16 cellular contexts compared by ENCODE assay signal in the genomic region with DNA sequence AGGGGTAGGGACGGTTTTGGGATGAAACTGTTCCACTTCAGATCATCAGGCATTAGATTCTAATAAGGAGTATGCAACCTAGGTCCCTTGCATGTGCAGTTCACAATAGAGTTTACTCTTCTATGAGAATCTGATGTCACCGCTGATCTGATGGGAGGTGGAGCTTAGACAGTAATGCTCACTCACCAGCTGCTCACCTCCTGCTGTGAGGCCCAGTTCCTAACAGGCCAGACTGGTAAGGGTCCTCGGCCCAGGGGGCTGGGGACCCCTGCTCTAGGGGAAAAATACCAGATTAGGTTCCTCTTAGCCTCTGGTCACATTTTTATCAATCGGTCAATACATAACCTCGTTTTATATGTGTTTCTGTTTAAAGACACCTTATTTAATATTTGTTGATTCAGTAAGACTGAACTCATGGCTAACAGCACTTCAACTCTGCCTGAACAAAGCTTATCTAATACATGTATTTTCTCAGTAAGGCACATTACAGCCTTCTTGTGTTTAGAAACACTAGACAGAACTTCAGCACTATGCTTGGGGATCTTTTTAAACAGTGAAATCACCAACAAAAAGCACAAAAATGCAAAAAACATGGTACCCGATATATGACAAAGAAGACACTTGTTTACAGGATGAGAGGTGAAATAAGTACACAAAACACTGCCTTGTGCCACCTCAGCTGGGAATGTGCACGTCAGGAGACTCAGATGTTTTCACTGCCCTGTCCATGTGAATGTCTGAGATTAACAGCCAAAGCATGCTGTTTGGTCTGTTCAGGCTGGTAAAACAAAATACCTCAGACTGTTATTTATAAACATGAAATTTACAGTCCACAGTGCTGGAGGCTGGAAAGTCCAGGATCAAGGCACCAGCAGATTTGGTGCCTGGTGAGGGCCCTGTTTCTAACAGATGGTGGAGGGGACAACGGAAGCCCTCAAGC.
A peak's percentile ranks its signal among the peaks of the same experiment; 100 is the strongest.
DNase-seq lines count a peak whose midpoint lies in the region; ATAC-seq and TF ChIP-seq lines count a peak whose summit lies in the region.
"Had no signal": no experiment of that assay in that cellular context is flagged by ENCODE, and none has a peak within 500 bp of the region (broad histone marks: within the 10 kb centered on the region; RNA-seq: fewer than 3 reads in every experiment).

No MANE protein-coding gene starts in this region.

- no peak overlapping the region for H3K4me3 Mint-ChIP-seq in naive thymus-derived CD8-positive, alpha-beta T cell
- H3K4me3 Mint-ChIP-seq: activated CD4-positive, alpha-beta T cell treated with anti-CD3 and anti-CD28 coated beads for 36 hours; B cell; memory B cell had no signal

- no peak overlapping the region for H3K27ac Mint-ChIP-seq in naive thymus-derived CD8-positive, alpha-beta T cell
- H3K27ac Mint-ChIP-seq: activated CD4-positive, alpha-beta T cell treated with anti-CD3 and anti-CD28 coated beads for 36 hours; B cell had no signal

- intact Hi-C loops in upper lobe of right lung (cut with DNase I), result no loop called here

- H3K4me1 ChIP-seq in DND-41 (ENCODE audit: insufficient read depth, low read length), result peaks cover 94% of the 10 kb centered on the region
- peaks cover 55 to 58% of the 10 kb centered on the region in 2 experiments for H3K4me1 ChIP-seq in neutrophil (ENCODE audit: control insufficient read depth in 1 of 2, insufficient read depth in 1 of 2, low read depth in 1 of 2, low read length in 1 of 2)
- H3K4me1 ChIP-seq in upper lobe of right lung, result peaks cover 17% of the 10 kb centered on the region

- H3K27me3 Mint-ChIP-seq in naive thymus-derived CD8-positive, alpha-beta T cell, result no peaks in the 10 kb centered on the region
- H3K27me3 Mint-ChIP-seq: activated CD4-positive, alpha-beta T cell treated with anti-CD3 and anti-CD28 coated beads for 36 hours; B cell; memory B cell had no signal

- H3K27ac ChIP-seq in DND-41 (ENCODE audit: low read length) (peak overlapping the region; percentile 88), neutrophil (peak overlapping the region; percentile 99), upper lobe of right lung (no peak overlapping the region)
- H3K27ac ChIP-seq: pancreas, tibial artery had no signal

- peaks cover 7 to 15% (median 13%) of the 10 kb centered on the region in 4 donors for H3K4me1 Mint-ChIP-seq in naive thymus-derived CD8-positive, alpha-beta T cell

- H3K9me3 Mint-ChIP-seq in naive thymus-derived CD8-positive, alpha-beta T cell, result no peaks in the 10 kb centered on the region
- H3K9me3 Mint-ChIP-seq: memory B cell had no signal

- peak overlapping the region; percentile 12; the same call in 1 of the 2 replicates for H3K9ac ChIP-seq in DND-41 (ENCODE audit: low read depth, low read length)

- H3K36me3 ChIP-seq in DND-41 (ENCODE audit: insufficient read depth, low read length) (peaks cover 16% of the 10 kb centered on the region), neutrophil (no peaks in the 10 kb centered on the region), upper lobe of right lung (no peaks in the 10 kb centered on the region)
- H3K36me3 ChIP-seq: pancreas, tibial artery had no signal

- H3K4me3 ChIP-seq in DND-41 (ENCODE audit: low read depth in 1 of 2, low read length in 2 of 2), result no peak overlapping the region
- H3K4me3 ChIP-seq in fibroblast of villous mesenchyme (ENCODE audit: low read depth, low read length), result no peak overlapping the region
- no peak overlapping the region for H3K4me3 ChIP-seq in neutrophil (ENCODE audit: low read depth in 1 of 2, low read length in 1 of 2)
- H3K4me3 ChIP-seq in upper lobe of right lung, result no peak overlapping the region
- H3K4me3 ChIP-seq: pancreas, tibial artery had no signal

- H3K27me3 ChIP-seq in DND-41 (ENCODE audit: insufficient read depth, low read length, poor library complexity) (no peaks in the 10 kb centered on the region), neutrophil (no peaks in the 10 kb centered on the region), upper lobe of right lung (no peaks in the 10 kb centered on the region)
- H3K27me3 ChIP-seq: pancreas, tibial artery had no signal

- TF ChIP-seq CTCF in DND-41 (IDR thresholded peaks at IDR 0.05; ENCODE audit: borderline replicate concordance, extremely low read depth, low read length, poor library complexity, severe bottlenecking), result no peak
- no peak for TF ChIP-seq CTCF in fibroblast of villous mesenchyme (IDR thresholded peaks at IDR 0.05; ENCODE audit: insufficient read depth, low read depth, low read length)
- TF ChIP-seq CTCF in neutrophil (IDR thresholded peaks at IDR 0.05), result no peak
- no peak for TF ChIP-seq CTCF in upper lobe of right lung (IDR thresholded peaks at IDR 0.05)

- H3K36me3 Mint-ChIP-seq in naive thymus-derived CD8-positive, alpha-beta T cell, result no peaks in the 10 kb centered on the region

- H2AFZ ChIP-seq in DND-41 (ENCODE audit: low read depth, low read length), result no peak overlapping the region

- POLR2A ChIA-PET in naive thymus-derived CD8-positive, alpha-beta T cell (lab: Charles Lee), result no interaction called here

- DNase-seq in DND-41, result peak; percentile 42
- peak; percentile 87 for DNase-seq in NCI-H82 (lab: John Stamatoyannopoulos, UW)
- DNase-seq in fibroblast of villous mesenchyme (ENCODE audit: low read depth), result peak; percentile 78
- no peak for DNase-seq in dedifferentiated amniotic fluid mesenchymal stem cell (ENCODE audit: extremely low spot score)
- no peak for DNase-seq in naive thymus-derived CD8-positive, alpha-beta T cell
- DNase-seq in upper lobe of right lung, result no peak
- DNase-seq: activated CD4-positive, alpha-beta T cell treated with anti-CD3 and anti-CD28 coated beads for 36 hours; cortex of kidney; NCI-H2081; pancreas; stimulated activated CD8-positive, alpha-beta memory T cell treated with anti-CD3 and anti-CD28 coated beads, Interleukin-4, amount 100 ng/mL, for 48 hours; tibial artery had no signal

- H3K79me2 ChIP-seq in DND-41 (ENCODE audit: insufficient read depth, low read length), result peaks cover 79% of the 10 kb centered on the region

- H3K4me2 ChIP-seq in DND-41 (ENCODE audit: insufficient read depth, low read length), result no peak overlapping the region

- ATAC-seq in DND-41 (ENCODE audit: insufficient read depth, low read depth), result no peak
- no peak for ATAC-seq in SK-N-SH treated with all-trans-retinoic acid at 6 μM for 48 hours
- ATAC-seq in naive thymus-derived CD8-positive, alpha-beta T cell, result no peak
- no peak for ATAC-seq in upper lobe of right lung
- ATAC-seq: activated CD4-positive, alpha-beta T cell treated with anti-CD3 and anti-CD28 coated beads for 36 hours had no signal

- H4K20me1 ChIP-seq in DND-41 (ENCODE audit: insufficient read depth, low read length), result no peaks in the 10 kb centered on the region

- no peaks in the 10 kb centered on the region for H3K9me3 ChIP-seq in DND-41 (ENCODE audit: insufficient read depth, low read length, severe bottlenecking)
- no peaks in the 10 kb centered on the region for H3K9me3 ChIP-seq in neutrophil
- H3K9me3 ChIP-seq in upper lobe of right lung, result no peaks in the 10 kb centered on the region
- H3K9me3 ChIP-seq: pancreas, tibial artery had no signal

TF ChIP-seq in SK-N-SH treated with all-trans-retinoic acid at 6 μM for 48 hours, 23 proteins besides CTCF, POLR2A, EP300 and RAD21 (continues in another document):
- TF ChIP-seq PPARA (CRISPR knock-in tag; IDR thresholded peaks at IDR 0.05; ENCODE audit: borderline replicate concordance), result no peak
- TF ChIP-seq ESRRG (CRISPR knock-in tag; IDR thresholded peaks at IDR 0.05), result no peak
- no peak for TF ChIP-seq ZNF565 (CRISPR knock-in tag; conservative IDR thresholded peaks at IDR 0.05; ENCODE audit: low read depth)
- TF ChIP-seq, protein P1, sequence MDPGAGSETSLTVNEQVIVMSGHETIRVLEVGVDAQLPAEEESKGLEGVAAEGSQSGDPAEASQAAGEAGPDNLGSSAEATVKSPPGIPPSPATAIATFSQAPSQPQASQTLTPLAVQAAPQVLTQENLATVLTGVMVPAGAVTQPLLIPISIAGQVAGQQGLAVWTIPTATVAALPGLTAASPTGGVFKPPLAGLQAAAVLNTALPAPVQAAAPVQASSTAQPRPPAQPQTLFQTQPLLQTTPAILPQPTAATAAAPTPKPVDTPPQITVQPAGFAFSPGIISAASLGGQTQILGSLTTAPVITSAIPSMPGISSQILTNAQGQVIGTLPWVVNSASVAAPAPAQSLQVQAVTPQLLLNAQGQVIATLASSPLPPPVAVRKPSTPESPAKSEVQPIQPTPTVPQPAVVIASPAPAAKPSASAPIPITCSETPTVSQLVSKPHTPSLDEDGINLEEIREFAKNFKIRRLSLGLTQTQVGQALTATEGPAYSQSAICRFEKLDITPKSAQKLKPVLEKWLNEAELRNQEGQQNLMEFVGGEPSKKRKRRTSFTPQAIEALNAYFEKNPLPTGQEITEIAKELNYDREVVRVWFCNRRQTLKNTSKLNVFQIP (CRISPR knock-in tag; IDR thresholded peaks at IDR 0.05; ENCODE audit: borderline replicate concordance, low read depth), result no peak
- no peak for TF ChIP-seq OSR1 (CRISPR knock-in tag; IDR thresholded peaks at IDR 0.05)
- no peak for TF ChIP-seq ISL1 (CRISPR knock-in tag; IDR thresholded peaks at IDR 0.05)
- TF ChIP-seq TOX (CRISPR knock-in tag; IDR thresholded peaks at IDR 0.05; ENCODE audit: borderline replicate concordance), result no peak
- TF ChIP-seq, protein P2, sequence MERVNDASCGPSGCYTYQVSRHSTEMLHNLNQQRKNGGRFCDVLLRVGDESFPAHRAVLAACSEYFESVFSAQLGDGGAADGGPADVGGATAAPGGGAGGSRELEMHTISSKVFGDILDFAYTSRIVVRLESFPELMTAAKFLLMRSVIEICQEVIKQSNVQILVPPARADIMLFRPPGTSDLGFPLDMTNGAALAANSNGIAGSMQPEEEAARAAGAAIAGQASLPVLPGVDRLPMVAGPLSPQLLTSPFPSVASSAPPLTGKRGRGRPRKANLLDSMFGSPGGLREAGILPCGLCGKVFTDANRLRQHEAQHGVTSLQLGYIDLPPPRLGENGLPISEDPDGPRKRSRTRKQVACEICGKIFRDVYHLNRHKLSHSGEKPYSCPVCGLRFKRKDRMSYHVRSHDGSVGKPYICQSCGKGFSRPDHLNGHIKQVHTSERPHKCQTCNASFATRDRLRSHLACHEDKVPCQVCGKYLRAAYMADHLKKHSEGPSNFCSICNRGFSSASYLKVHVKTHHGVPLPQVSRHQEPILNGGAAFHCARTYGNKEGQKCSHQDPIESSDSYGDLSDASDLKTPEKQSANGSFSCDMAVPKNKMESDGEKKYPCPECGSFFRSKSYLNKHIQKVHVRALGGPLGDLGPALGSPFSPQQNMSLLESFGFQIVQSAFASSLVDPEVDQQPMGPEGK (CRISPR knock-in tag; IDR thresholded peaks at IDR 0.05; ENCODE audit: borderline replicate concordance), result no peak
- TF ChIP-seq TCF4 (CRISPR knock-in tag; IDR thresholded peaks at IDR 0.05; ENCODE audit: borderline replicate concordance), result no peak
- TF ChIP-seq ZNF70 (CRISPR knock-in tag; IDR thresholded peaks at IDR 0.05), result no peak
- TF ChIP-seq ZC3H10 (CRISPR knock-in tag; IDR thresholded peaks at IDR 0.05), result no peak

Comparison
In these comparisons a context has a peak if more than half of its experiments do, and no peak if none do; other contexts are left out.
1. DNase-seq: peak in DND-41 (single experiment), NCI-H82 (single experiment) and fibroblast of villous mesenchyme (single experiment); none in dedifferentiated amniotic fluid mesenchymal stem cell (single experiment), naive thymus-derived CD8-positive, alpha-beta T cell (0 of 10) and upper lobe of right lung (single experiment).